In the genomic region with DNA sequence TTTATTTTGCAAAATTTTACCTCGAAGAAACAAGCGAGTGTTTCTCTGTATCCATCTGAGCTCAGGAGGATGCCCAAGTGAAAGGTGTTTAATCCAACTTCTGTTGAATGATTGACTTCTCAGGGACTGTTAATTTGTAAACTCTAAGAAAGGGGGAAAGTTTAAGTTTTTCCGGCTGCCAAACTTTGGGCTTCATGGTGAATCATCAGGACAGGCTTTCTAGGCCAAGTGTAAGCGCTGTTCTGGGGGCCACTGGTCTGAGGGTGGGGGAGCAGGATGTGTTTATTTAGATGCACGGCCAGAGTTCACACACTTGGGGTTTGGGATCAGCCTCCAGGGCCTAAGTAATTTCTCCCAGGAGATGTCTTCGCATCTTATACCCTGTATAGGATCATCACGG, we compare ENCODE assay signal across 14 cellular contexts.
DNase-seq lines count a peak whose midpoint lies in the region; ATAC-seq and TF ChIP-seq lines count a peak whose summit lies in the region.
"Had no signal": no experiment of that assay in that cellular context is flagged by ENCODE, and none has a peak within 500 bp of the region (broad histone marks: within the 10 kb centered on the region; RNA-seq: fewer than 3 reads in every experiment).

No MANE protein-coding gene starts in this region.

- H4K5ac ChIP-seq in IMR-90 (ENCODE audit: low read depth, low read length), result no peak overlapping the region

- H3K4me3 ChIP-seq in BLaER1, result no peak overlapping the region
- no peak overlapping the region for H3K4me3 ChIP-seq in IMR-90 (ENCODE audit: insufficient read depth, low read depth, low read length)
- H3K4me3 ChIP-seq in endodermal cell (ENCODE audit: low read length), result no peak overlapping the region
- H3K4me3 ChIP-seq in osteoblast (ENCODE audit: insufficient read depth, low read length), result no peak overlapping the region
- H3K4me3 ChIP-seq: upper lobe of right lung had no signal

- H3K27ac Mint-ChIP-seq in endodermal cell, result peak overlapping the region; percentile 0
- no peak overlapping the region for H3K27ac Mint-ChIP-seq in T-helper 2 cell treated with Interferon-gamma antibody and Interleukin-4, amounts not matched to agents 5 μg/mL and 100 μg/mL, for 36 hours
- H3K27ac Mint-ChIP-seq: HFFc6 had no signal

- H4K8ac ChIP-seq in IMR-90 (ENCODE audit: low read depth in 2 of 2, low read length in 2 of 2), result no peak overlapping the region

- no peak overlapping the region for H3K18ac ChIP-seq in IMR-90 (ENCODE audit: low read depth, low read length)

- H2AK5ac ChIP-seq in IMR-90 (ENCODE audit: low read depth, low read length), result no peak overlapping the region

- no peak for ATAC-seq in IMR-90 (ENCODE audit: low read depth)
- no peak for ATAC-seq in GM18858 (IDR thresholded peaks at IDR 0.05; ENCODE audit: unreplicated experiment)
- ATAC-seq in HG03045 (IDR thresholded peaks at IDR 0.05; ENCODE audit: unreplicated experiment), result no peak
- ATAC-seq: upper lobe of right lung had no signal

- H4K91ac ChIP-seq in IMR-90 (ENCODE audit: insufficient read depth, low read depth, low read length), result no peak overlapping the region

- no peak for TF ChIP-seq POLR2A in IMR-90 (IDR thresholded peaks at IDR 0.05; ENCODE audit: low read depth, low read length)

- no peak overlapping the region for H2BK20ac ChIP-seq in IMR-90 (ENCODE audit: low read depth, low read length)

- no peak overlapping the region for H2BK5ac ChIP-seq in IMR-90 (ENCODE audit: low read depth, low read length, poor library complexity, severe bottlenecking)

- peaks cover 20% of the 10 kb centered on the region for H3K79me2 ChIP-seq in osteoblast (ENCODE audit: insufficient read depth, low read length)
- H3K79me2 ChIP-seq: parathyroid adenoma had no signal

- no peak overlapping the region for H2BK15ac ChIP-seq in IMR-90 (ENCODE audit: low read depth, low read length)

- no peak overlapping the region for H3K23ac ChIP-seq in IMR-90 (ENCODE audit: low read depth, low read length)

- H4K20me1 ChIP-seq in BLaER1 (peaks cover 91% of the 10 kb centered on the region), IMR-90 (ENCODE audit: insufficient read depth, low read length) (peaks cover 4% of the 10 kb centered on the region; the same call in 1 of the 2 replicates), osteoblast (ENCODE audit: insufficient read depth, low read length) (no peaks in the 10 kb centered on the region)

- H3K4me1 ChIP-seq in BLaER1, result peaks cover 50% of the 10 kb centered on the region
- H3K4me1 ChIP-seq in IMR-90 (ENCODE audit: control insufficient read depth, insufficient read depth, low read length), result peaks cover 12% of the 10 kb centered on the region
- H3K4me1 ChIP-seq in endodermal cell (ENCODE audit: control insufficient read depth, insufficient read depth, low read length), result no peaks in the 10 kb centered on the region
- H3K4me1 ChIP-seq in osteoblast (ENCODE audit: insufficient read depth, low read length), result peaks cover 39% of the 10 kb centered on the region

- intact Hi-C loops in IMR-90 (cut with micrococcal nuclease), result no loop called here

- BruUV-seq in IMR-90 (replicated peaks; lab: Mats Ljungman, UMichigan), result no TSS peak

- no peaks in the 10 kb centered on the region for H3K27me3 ChIP-seq in BLaER1
- H3K27me3 ChIP-seq in IMR-90 (ENCODE audit: control insufficient read depth, insufficient read depth, low read length), result no peaks in the 10 kb centered on the region
- H3K27me3 ChIP-seq in endodermal cell (ENCODE audit: control insufficient read depth, insufficient read depth, low read length, poor library complexity, severe bottlenecking), result no peaks in the 10 kb centered on the region
- H3K27me3 ChIP-seq in osteoblast (ENCODE audit: insufficient read depth, low read length), result no peaks in the 10 kb centered on the region
- H3K27me3 ChIP-seq: upper lobe of right lung had no signal

- H3K79me1 ChIP-seq in IMR-90 (ENCODE audit: low read depth in 1 of 2, low read length in 2 of 2), result peaks cover 25 to 39% of the 10 kb centered on the region in 2 experiments

- H3K36me3 ChIP-seq in BLaER1, result peaks cover 20% of the 10 kb centered on the region
- no peaks in the 10 kb centered on the region for H3K36me3 ChIP-seq in IMR-90 (ENCODE audit: control insufficient read depth, insufficient read depth, low read length)
- H3K36me3 ChIP-seq in endodermal cell (ENCODE audit: control insufficient read depth, insufficient read depth, low read length), result no peaks in the 10 kb centered on the region
- no peaks in the 10 kb centered on the region for H3K36me3 ChIP-seq in osteoblast (ENCODE audit: insufficient read depth, low read length)
- H3K36me3 ChIP-seq: upper lobe of right lung had no signal

- H3K4me1 Mint-ChIP-seq in endodermal cell, result peaks cover 17% of the 10 kb centered on the region
- H3K4me1 Mint-ChIP-seq in T-helper 2 cell treated with Interferon-gamma antibody and Interleukin-4, amounts not matched to agents 5 μg/mL and 100 μg/mL, for 36 hours (ENCODE audit: low read depth), result peaks cover 4% of the 10 kb centered on the region

- POLR2A ChIA-PET in IMR-90 (lab: Charles Lee; ENCODE audit: unreplicated experiment), result no interaction called here

- H3K4me2 ChIP-seq in BLaER1 (peak overlapping the region; percentile 53), IMR-90 (ENCODE audit: low read depth, low read length) (no peak overlapping the region), osteoblast (ENCODE audit: insufficient read depth, low read length) (no peak overlapping the region)

- no peak for TF ChIP-seq RAD21 in IMR-90 (IDR thresholded peaks at IDR 0.05; ENCODE audit: low read length)

- 0 out of 2 replicates have a peak overlapping the region, but pooled peaks have one; percentile 12 for H3K9ac ChIP-seq in BLaER1
- no peak overlapping the region for H3K9ac ChIP-seq in IMR-90 (ENCODE audit: low read depth, low read length)
- H3K9ac ChIP-seq in endodermal cell (ENCODE audit: extremely low read depth, low read length, poor library complexity, severe bottlenecking), result no peak overlapping the region
- H3K9ac ChIP-seq: parathyroid adenoma had no signal

- peaks cover 6% of the 10 kb centered on the region for H3K36me3 Mint-ChIP-seq in endodermal cell (ENCODE audit: low read depth)
- no peaks in the 10 kb centered on the region for H3K36me3 Mint-ChIP-seq in T-helper 2 cell treated with Interferon-gamma antibody and Interleukin-4, amounts not matched to agents 5 μg/mL and 100 μg/mL, for 36 hours (ENCODE audit: low read depth)

- H3K9me3 ChIP-seq in BLaER1 (0 out of 2 replicates have a peak, but pooled peaks cover 5% of the 10 kb centered on the region), IMR-90 (ENCODE audit: control insufficient read depth, insufficient read depth, low read length) (no peaks in the 10 kb centered on the region), endodermal cell (ENCODE audit: control insufficient read depth, low read length) (peaks cover 7% of the 10 kb centered on the region), osteoblast (ENCODE audit: low read depth, low read length) (no peaks in the 10 kb centered on the region)
- H3K9me3 ChIP-seq: upper lobe of right lung had no signal

- no peak overlapping the region for H3K4ac ChIP-seq in IMR-90 (ENCODE audit: low read depth, low read length)

- H3K9me3 Mint-ChIP-seq in endodermal cell, result no peaks in the 10 kb centered on the region
- no peaks in the 10 kb centered on the region for H3K9me3 Mint-ChIP-seq in T-helper 2 cell treated with Interferon-gamma antibody and Interleukin-4, amounts not matched to agents 5 μg/mL and 100 μg/mL, for 36 hours
- H3K9me3 Mint-ChIP-seq: HFFc6 had no signal

- CTCF ChIA-PET in IMR-90 (lab: Yijun Ruan, JAX), result interaction anchor here (1.4 kb wide), 1 partner anchor 12 kb away, joined by 3 read pairs; no protein-coding TSS in a partner anchor

- TF ChIP-seq CTCF in IMR-90 (conservative IDR thresholded peaks at IDR 0.05; ENCODE audit: low read depth, low read length) (no peak), endodermal cell (conservative IDR thresholded peaks at IDR 0.05) (no peak), osteoblast (IDR thresholded peaks at IDR 0.05; ENCODE audit: extremely low read depth, low read depth, low read length) (no peak)

- 39% methylated on average over 2 of the region's 7 CpGs; no CpG with 5 or more reads in 1 of the 2 experiments for WGBS in IMR-90 (ENCODE audit: extremely low coverage in 2 of 2, insufficient read length in 1 of 2), 2 experiments
- 91 to 93% methylated on average over 3 to 7 of the region's 7 CpGs for WGBS in endodermal cell (ENCODE audit: insufficient coverage in 1 of 2, insufficient read length in 1 of 2), 2 experiments

- dilution Hi-C loops in IMR-90 (cut with HindIII; ENCODE audit: low sequenced_read_pairs, unreplicated experiment), result no loop called here

- H3K4me3 Mint-ChIP-seq in endodermal cell, result no peak overlapping the region
- H3K4me3 Mint-ChIP-seq in T-helper 2 cell treated with Interferon-gamma antibody and Interleukin-4, amounts not matched to agents 5 μg/mL and 100 μg/mL, for 36 hours, result no peak overlapping the region
- H3K4me3 Mint-ChIP-seq: HFFc6 had no signal

- no peak overlapping the region for H3K14ac ChIP-seq in IMR-90 (replicated peaks; ENCODE audit: low read depth, low read length)

- in situ Hi-C loops in IMR-90 (cut with MboI; ENCODE audit: low sequenced_read_pairs), result no loop called here

- H3K56ac ChIP-seq in IMR-90 (ENCODE audit: extremely low read depth, insufficient read depth, low read length), result no peak overlapping the region

- H2AFZ ChIP-seq in IMR-90 (replicated peaks; ENCODE audit: low read length, poor library complexity), result no peak overlapping the region
- H2AFZ ChIP-seq in osteoblast (ENCODE audit: low read length), result no peak overlapping the region
- H2AFZ ChIP-seq: parathyroid adenoma had no signal

- H2BK120ac ChIP-seq in IMR-90 (ENCODE audit: low read depth, low read length), result no peak overlapping the region

- H3K27ac ChIP-seq in BLaER1 (peak overlapping the region; percentile 35), IMR-90 (ENCODE audit: insufficient read depth, low read length) (no peak overlapping the region), endodermal cell (ENCODE audit: low read depth, low read length) (peak overlapping the region; percentile 30), osteoblast (ENCODE audit: low read depth, low read length) (peak overlapping the region; percentile 57)
- H3K27ac ChIP-seq: parathyroid adenoma, upper lobe of right lung had no signal

- peaks cover 5% of the 10 kb centered on the region for H3K9me1 ChIP-seq in IMR-90 (ENCODE audit: insufficient read depth, low read length)

- no peaks in the 10 kb centered on the region for H3K27me3 Mint-ChIP-seq in endodermal cell (ENCODE audit: insufficient read depth)
- H3K27me3 Mint-ChIP-seq in T-helper 2 cell treated with Interferon-gamma antibody and Interleukin-4, amounts not matched to agents 5 μg/mL and 100 μg/mL, for 36 hours (ENCODE audit: low read depth), result no peaks in the 10 kb centered on the region

- DNase-seq in IMR-90 (peak; percentile 47), endodermal cell (peak; percentile 40), osteoblast (ENCODE audit: insufficient read length, low spot score, missing footprints) (no peak)
- no peak for DNase-seq in central memory CD4-positive, alpha-beta T cell
- DNase-seq in T-helper 2 cell treated with Interferon-gamma antibody and Interleukin-4, amounts not matched to agents 5 μg/mL and 100 μg/mL, for 36 hours (ENCODE audit: low spot score), result no peak
- DNase-seq: activated CD4-positive, alpha-beta T cell treated with anti-CD3 and anti-CD28 coated beads, Interleukin-2, amount 50 U/mL, for 48 hours; COR-L47; HFFc6; NCI-H2081 treated with DMSO at 0.1 percent for 48 hours; upper lobe of right lung had no signal

- H2AK9ac ChIP-seq in IMR-90 (replicated peaks; ENCODE audit: low read depth, low read length, poor library complexity), result no peak overlapping the region

Comparison
In these comparisons a context has a peak if more than half of its experiments do, and no peak if none do; other contexts are left out.
1. DNase-seq: peak in IMR-90 (single experiment) and endodermal cell (single experiment); none in osteoblast (single experiment), central memory CD4-positive, alpha-beta T cell (single experiment) and T-helper 2 cell treated with Interferon-gamma antibody and Interleukin-4, amounts not matched to agents 5 μg/mL and 100 μg/mL, for 36 hours (single experiment).